In genomic region chr3:44321335-44321734, GRCh38 we compare ENCODE assay signal across 1 cellular context.
TF ChIP-seq lines count a peak whose summit lies in the region.

No MANE protein-coding gene starts in this region.

TF ChIP-seq in HepG2, 621 proteins besides CTCF, POLR2A, EP300 and RAD21 (continued from another document and continues in another):
- no peak; the same call in 1 of the 2 replicates for TF ChIP-seq MXD4 (CRISPR knock-in tag; IDR thresholded peaks at IDR 0.05)
- no peak for TF ChIP-seq TAF15 (IDR thresholded peaks at IDR 0.05; ENCODE audit: low read depth, low read length, poor library complexity, severe bottlenecking)
- TF ChIP-seq BCL3 (CRISPR knock-in tag; IDR thresholded peaks at IDR 0.05) = no peak
- no peak for TF ChIP-seq KDM1A (CRISPR knock-in tag; IDR thresholded peaks at IDR 0.05)
- no peak for TF ChIP-seq FOXP1 (IDR thresholded peaks at IDR 0.05)
- TF ChIP-seq FOXP1 (CRISPR knock-in tag; IDR thresholded peaks at IDR 0.05) = peak; percentile 94
- no peak for TF ChIP-seq ESRRA (CRISPR knock-in tag; IDR thresholded peaks at IDR 0.05; ENCODE audit: low read depth)
- no peak for TF ChIP-seq ZNF691 (CRISPR knock-in tag; IDR thresholded peaks at IDR 0.05; ENCODE audit: borderline replicate concordance, low read depth)
- TF ChIP-seq JDP2 (CRISPR knock-in tag; IDR thresholded peaks at IDR 0.05; ENCODE audit: borderline replicate concordance) = no peak
- no peak for TF ChIP-seq ASH2L (IDR thresholded peaks at IDR 0.05; ENCODE audit: insufficient read length, low read depth, low read length)
- no peak for TF ChIP-seq ZNF589 (CRISPR knock-in tag; conservative IDR thresholded peaks at IDR 0.05)
- no peak for TF ChIP-seq ZNF703 (CRISPR knock-in tag; IDR thresholded peaks at IDR 0.05; ENCODE audit: borderline replicate concordance)
- TF ChIP-seq ATF6 (CRISPR knock-in tag; conservative IDR thresholded peaks at IDR 0.05) = no peak
- TF ChIP-seq PRDM4 (CRISPR knock-in tag; IDR thresholded peaks at IDR 0.05; ENCODE audit: borderline replicate concordance) = no peak
- TF ChIP-seq XRCC5 (optimal IDR thresholded peaks at IDR 0.05; ENCODE audit: low read length) = no peak
- TF ChIP-seq ZMYM4 (CRISPR knock-in tag; IDR thresholded peaks at IDR 0.05) = peak; percentile 46; the same call in 1 of the 2 replicates
- no peak for TF ChIP-seq ZNF205 (CRISPR knock-in tag; IDR thresholded peaks at IDR 0.05)
- no peak for TF ChIP-seq HES4 (CRISPR knock-in tag; IDR thresholded peaks at IDR 0.05; ENCODE audit: borderline replicate concordance)
- TF ChIP-seq SATB2 (CRISPR knock-in tag; IDR thresholded peaks at IDR 0.05) = no peak
- no peak for TF ChIP-seq GRHL1 (CRISPR knock-in tag; conservative IDR thresholded peaks at IDR 0.05)
- TF ChIP-seq ZNF430 (CRISPR knock-in tag; IDR thresholded peaks at IDR 0.05) = no peak
- TF ChIP-seq ZBTB10 (CRISPR knock-in tag; IDR thresholded peaks at IDR 0.05; ENCODE audit: borderline replicate concordance) = no peak
- no peak for TF ChIP-seq ZNF225 (CRISPR knock-in tag; IDR thresholded peaks at IDR 0.05)
- no peak for TF ChIP-seq ZNF713 (CRISPR knock-in tag; IDR thresholded peaks at IDR 0.05)
- no peak for TF ChIP-seq RELA (CRISPR knock-in tag; IDR thresholded peaks at IDR 0.05)
- no peak for TF ChIP-seq CENPBD1 (CRISPR knock-in tag; IDR thresholded peaks at IDR 0.05; ENCODE audit: borderline replicate concordance, low read depth)
- TF ChIP-seq ZNF143 (CRISPR knock-in tag; IDR thresholded peaks at IDR 0.05) = no peak
- no peak for TF ChIP-seq MED13 (CRISPR knock-in tag; IDR thresholded peaks at IDR 0.05)
- 0 out of 2 replicates have a peak, but pooled peaks have one; percentile 60 for TF ChIP-seq ZNF335 (CRISPR knock-in tag; IDR thresholded peaks at IDR 0.05)
- no peak for TF ChIP-seq HNRNPUL1 (IDR thresholded peaks at IDR 0.05; ENCODE audit: low read depth, low read length)
- TF ChIP-seq CSRNP2 (CRISPR knock-in tag; conservative IDR thresholded peaks at IDR 0.05; ENCODE audit: low read depth) = no peak
- peak; percentile 55; the same call in 1 of the 2 replicates for TF ChIP-seq NCOR1 (IDR thresholded peaks at IDR 0.05; ENCODE audit: borderline replicate concordance, low read length)
- no peak for TF ChIP-seq SMARCE1 (IDR thresholded peaks at IDR 0.05; ENCODE audit: borderline replicate concordance)
- TF ChIP-seq NR2C2 (CRISPR knock-in tag; IDR thresholded peaks at IDR 0.05; ENCODE audit: borderline replicate concordance) = 0 out of 2 replicates have a peak, but pooled peaks have one; percentile 14
- no peak for TF ChIP-seq SALL2 (CRISPR knock-in tag; IDR thresholded peaks at IDR 0.05)
- TF ChIP-seq BRCA1 (CRISPR knock-in tag; IDR thresholded peaks at IDR 0.05) = no peak
- no peak for TF ChIP-seq ZNF17 (CRISPR knock-in tag; IDR thresholded peaks at IDR 0.05)
- TF ChIP-seq MAFK (conservative IDR thresholded peaks at IDR 0.05 in 1 of 2, IDR thresholded peaks at IDR 0.05 in 1 of 2; ENCODE audit: low read length in 2 of 2) = peak; percentile 90 to 91
- TF ChIP-seq ZBTB44 (CRISPR knock-in tag; IDR thresholded peaks at IDR 0.05) = no peak
- no peak for TF ChIP-seq AKAP8 (CRISPR knock-in tag; IDR thresholded peaks at IDR 0.05)
- no peak for TF ChIP-seq DDIT3 (CRISPR knock-in tag; IDR thresholded peaks at IDR 0.05)
- no peak for TF ChIP-seq ZNF790 (CRISPR knock-in tag; IDR thresholded peaks at IDR 0.05; ENCODE audit: borderline replicate concordance)
- TF ChIP-seq LRRFIP1 (CRISPR knock-in tag; conservative IDR thresholded peaks at IDR 0.05) = no peak
- TF ChIP-seq FUBP1 (CRISPR knock-in tag; IDR thresholded peaks at IDR 0.05; ENCODE audit: borderline replicate concordance) = no peak
